In genomic region chr16:72493681-72494415, GRCh38 we compare ENCODE assay signal across 16 cellular contexts.
DNase-seq lines count a peak whose midpoint lies in the region; ATAC-seq, FAIRE-seq and TF ChIP-seq lines count a peak whose summit lies in the region.
"Had no signal": no experiment of that assay in that cellular context is flagged by ENCODE, and none has a peak within 500 bp of the region (broad histone marks: within the 10 kb centered on the region; RNA-seq: fewer than 3 reads in every experiment).

No MANE protein-coding gene starts in this region.

- no peaks in the 10 kb centered on the region for H3K9me3 ChIP-seq in osteoblast (ENCODE audit: low read depth, low read length)
- H3K9me3 ChIP-seq in kidney (ENCODE audit: control insufficient read depth in 1 of 2, low read length in 2 of 2): no peaks in the 10 kb centered on the region
- H3K9me3 ChIP-seq: ascending aorta, esophagus muscularis mucosa, left ventricle myocardium inferior, spleen had no signal

- H2AFZ ChIP-seq in osteoblast (ENCODE audit: low read length): no peak overlapping the region
- H2AFZ ChIP-seq: parathyroid adenoma had no signal

- H4K20me1 ChIP-seq in osteoblast (ENCODE audit: insufficient read depth, low read length): no peaks in the 10 kb centered on the region

- no peaks in the 10 kb centered on the region for H3K36me3 ChIP-seq in brain microvascular endothelial cell (replicated peaks)
- no peaks in the 10 kb centered on the region for H3K36me3 ChIP-seq in osteoblast (ENCODE audit: insufficient read depth, low read length)
- no peaks in the 10 kb centered on the region for H3K36me3 ChIP-seq in kidney (ENCODE audit: control insufficient read depth in 1 of 2, insufficient read depth in 2 of 2, low read length in 2 of 2)
- H3K36me3 ChIP-seq: ascending aorta, esophagus muscularis mucosa, left ventricle myocardium inferior, spleen had no signal

- H3K79me2 ChIP-seq in osteoblast (ENCODE audit: insufficient read depth, low read length): no peaks in the 10 kb centered on the region
- H3K79me2 ChIP-seq: parathyroid adenoma had no signal

- no peak for ATAC-seq in omental fat pad (ENCODE audit: low FRiP score)

- DNase-seq in EH (ENCODE audit: low read depth) (peak; percentile 85), M059J (ENCODE audit: low read depth) (peak; percentile 76), brain microvascular endothelial cell (no peak), osteoblast (ENCODE audit: insufficient read length, low spot score, missing footprints) (peak; percentile 86), activated T-cell treated with anti-CD3 and anti-CD28 coated beads for 4 hours (no peak), omental fat pad (ENCODE audit: low spot score) (no peak), kidney (no peak)
- DNase-seq in activated CD4-positive, alpha-beta T cell treated with anti-CD3 and anti-CD28 coated beads for 1 hour: no peak
- DNase-seq: left ventricle myocardium inferior; NCI-H187; spleen; stimulated activated naive CD4-positive, alpha-beta T cell had no signal

- in situ Hi-C loops in brain microvascular endothelial cell (cut with HindIII; ENCODE audit: low pct_ligation_motif_present, low sequenced_read_pairs): no loop called here

- peak overlapping the region; percentile 4 for H3K4me3 ChIP-seq in brain microvascular endothelial cell (ENCODE audit: low read depth, low read length)
- peak overlapping the region; percentile 49 for H3K4me3 ChIP-seq in osteoblast (ENCODE audit: insufficient read depth, low read length)
- no peak overlapping the region for H3K4me3 ChIP-seq in kidney (ENCODE audit: low read length in 2 of 2)
- H3K4me3 ChIP-seq: ascending aorta, esophagus muscularis mucosa, left ventricle myocardium inferior, spleen had no signal

- H3K27me3 ChIP-seq in brain microvascular endothelial cell (replicated peaks): no peaks in the 10 kb centered on the region
- H3K27me3 ChIP-seq in osteoblast (ENCODE audit: insufficient read depth, low read length): no peaks in the 10 kb centered on the region
- H3K27me3 ChIP-seq: ascending aorta, esophagus muscularis mucosa, spleen had no signal

- H3K9ac ChIP-seq in kidney (ENCODE audit: low read length in 2 of 2): no peak overlapping the region
- H3K9ac ChIP-seq: parathyroid adenoma had no signal

- peaks cover 11% of the 10 kb centered on the region for H3K4me1 ChIP-seq in osteoblast (ENCODE audit: insufficient read depth, low read length)
- H3K4me1 ChIP-seq in kidney (ENCODE audit: control insufficient read depth in 1 of 2, insufficient read depth in 1 of 2, low read depth in 1 of 2, low read length in 2 of 2): no peaks in the 10 kb centered on the region
- H3K4me1 ChIP-seq: ascending aorta, left ventricle myocardium inferior, spleen had no signal

- peak overlapping the region; percentile 80 for H3K4me2 ChIP-seq in osteoblast (ENCODE audit: insufficient read depth, low read length)

- FAIRE-seq in kidney (lab: Jason Lieb, UNC): no peak

- intact Hi-C loops in kidney (cut with DNase I): no loop called here

- TF ChIP-seq CTCF in brain microvascular endothelial cell (IDR thresholded peaks at IDR 0.05; ENCODE audit: low read depth, low read length, missing control alignments): no peak
- TF ChIP-seq CTCF in osteoblast (IDR thresholded peaks at IDR 0.05; ENCODE audit: extremely low read depth, low read depth, low read length): no peak
- no peak for TF ChIP-seq CTCF in omental fat pad (IDR thresholded peaks at IDR 0.05)
- TF ChIP-seq CTCF in kidney (IDR thresholded peaks at IDR 0.05; ENCODE audit: borderline replicate concordance, extremely low read depth, insufficient read depth): no peak

- H3K27ac ChIP-seq in brain microvascular endothelial cell (peak overlapping the region; percentile 75), osteoblast (ENCODE audit: low read depth, low read length) (peak overlapping the region; percentile 84), kidney (ENCODE audit: low read depth in 2 of 2, low read length in 2 of 2) (no peak overlapping the region)
- H3K27ac ChIP-seq: ascending aorta, C4-2B, left ventricle myocardium inferior, parathyroid adenoma, spleen had no signal

Comparison
In these comparisons a context has a peak if more than half of its experiments do, and no peak if none do; other contexts are left out.
1. DNase-seq: peak in EH (single experiment), M059J (single experiment) and osteoblast (single experiment); none in brain microvascular endothelial cell (single experiment), activated T-cell treated with anti-CD3 and anti-CD28 coated beads for 4 hours (single experiment), omental fat pad (single experiment), activated CD4-positive, alpha-beta T cell treated with anti-CD3 and anti-CD28 coated beads for 1 hour (single experiment) and kidney (single experiment).
2. H3K27ac ChIP-seq: peak in brain microvascular endothelial cell (single experiment) and osteoblast (single experiment); none in kidney (0 of 2).
3. H3K4me3 ChIP-seq: peak in brain microvascular endothelial cell (single experiment) and osteoblast (single experiment); none in kidney (0 of 2).